Comparison of ENCODE assay signal across 7 cellular contexts in the genomic region with DNA sequence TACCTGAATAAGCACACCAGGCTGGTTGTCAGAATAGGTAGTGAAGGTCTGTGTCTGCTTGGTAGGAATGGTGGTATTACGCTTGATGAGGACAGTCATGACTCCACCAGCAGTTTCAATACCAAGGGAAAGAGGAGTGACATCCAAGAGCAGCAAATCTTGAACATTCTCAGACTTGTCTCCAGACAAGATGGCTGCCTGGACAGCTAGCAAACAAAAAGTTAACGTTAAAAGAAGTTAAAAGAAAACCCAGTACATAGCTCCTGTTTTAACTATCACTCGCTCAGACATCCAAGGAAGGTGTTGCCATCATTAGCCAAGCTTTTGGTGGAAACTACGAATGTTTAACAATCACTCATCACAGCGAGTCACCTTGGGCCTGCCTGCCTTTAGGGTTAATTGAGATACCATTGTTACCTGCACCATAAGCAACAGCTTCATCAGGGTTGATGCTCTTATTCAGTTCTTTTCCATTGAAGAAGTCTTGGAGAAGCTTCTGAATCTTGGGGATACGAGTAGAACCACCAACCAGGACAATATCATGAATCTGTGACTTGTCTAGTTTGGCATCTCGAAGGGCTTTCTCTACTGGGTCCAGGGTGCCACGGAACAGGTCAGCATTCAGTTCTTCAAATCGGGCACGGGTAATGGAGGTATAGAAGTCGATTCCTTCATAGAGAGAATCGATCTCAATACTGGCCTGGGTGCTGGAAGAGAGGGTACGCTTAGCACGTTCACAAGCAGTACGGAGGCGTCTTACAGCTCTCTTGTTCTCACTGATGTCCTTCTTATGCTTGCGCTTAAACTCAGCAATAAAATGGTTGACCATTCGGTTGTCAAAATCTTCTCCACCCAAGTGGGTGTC. TPM values are rescaled to one million over a fixed set of nuclear protein-coding genes. Genes with fewer than 3 reads are reported as not detected.
DNase-seq lines count a peak whose midpoint lies in the region; TF ChIP-seq lines count a peak whose summit lies in the region.
"Not testable (repeated sequence)": the region's sequence is repeated elsewhere in the genome, so short reads cannot be mapped to it uniquely, and the experiment has no call there.

No MANE protein-coding gene starts in this region.

- intact Hi-C loops in mammary epithelial cell (cut with micrococcal nuclease), result loop anchor here (10.0 kb wide), 1 partner anchor 194 kb away; no protein-coding TSS in a partner anchor

- peaks cover 60% of the 10 kb centered on the region for H3K36me3 ChIP-seq in mammary epithelial cell (ENCODE audit: insufficient read depth, low read length)

- not testable (repeated sequence) for H3K27me3 ChIP-seq in mammary epithelial cell (ENCODE audit: insufficient read depth, low read length); mononuclear cell (ENCODE audit: insufficient read depth, low read length)

- TF ChIP-seq CTCF in NB4 (IDR thresholded peaks at IDR 0.05; ENCODE audit: low read depth, low read length); mammary epithelial cell (conservative IDR thresholded peaks at IDR 0.05 in 1 of 2, IDR thresholded peaks at IDR 0.05 in 1 of 2; ENCODE audit: extremely low read depth in 1 of 2, insufficient read depth in 1 of 2, low read depth in 1 of 2, low read length in 2 of 2); foreskin fibroblast (IDR thresholded peaks at IDR 0.05; ENCODE audit: low read depth, low read length): not testable (repeated sequence)

- H3K9me3 ChIP-seq in mammary epithelial cell (replicated peaks; ENCODE audit: insufficient read depth, low read length); mononuclear cell (ENCODE audit: low read depth, low read length): not testable (repeated sequence)

- H3K79me2 ChIP-seq in mammary epithelial cell (ENCODE audit: insufficient read depth, low read length), result peaks cover 70% of the 10 kb centered on the region

- DNase-seq in NB4 (ENCODE audit: low read depth) (peak; percentile 22), foreskin fibroblast (peak in 1 of 2 donors; percentile 12)
- DNase-seq in activated CD4-positive, alpha-beta memory T cell treated with anti-CD3 and anti-CD28 coated beads, Interleukin-2, amount 10 ng/mL, durations not matched to agents 7 days and 5 days; mammary epithelial cell; skeletal muscle cell (ENCODE audit: low read depth): not testable (repeated sequence)

- CTCF ChIA-PET in activated CD4-positive, alpha-beta memory T cell treated with anti-CD3 and anti-CD28 coated beads, Interleukin-2, amount 10 ng/mL, durations not matched to agents 7 days and 5 days (lab: Charles Lee), result interaction anchor here (1.5 to 9.6 kb wide), 3 partner anchors 26 to 188 kb away, joined by 3 to 109 read pairs (median 11); no protein-coding TSS in a partner anchor
- CTCF ChIA-PET in mammary epithelial cell (lab: Charles Lee; ENCODE audit: low non-redundant PET), result not testable (repeated sequence)

- peak overlapping the region; percentile 82 for H3K4me2 ChIP-seq in mammary epithelial cell (ENCODE audit: insufficient read depth, low read depth, low read length)

- H3K27ac Mint-ChIP-seq in activated CD4-positive, alpha-beta memory T cell treated with anti-CD3 and anti-CD28 coated beads, Interleukin-2, amount 10 ng/mL, durations not matched to agents 7 days and 5 days, result peak overlapping the region; percentile 99

- in situ Hi-C loops in mammary epithelial cell (cut with MboI; ENCODE audit: low sequenced_read_pairs in 2 of 2), result not testable (repeated sequence)

- H3K27me3 Mint-ChIP-seq in activated CD4-positive, alpha-beta memory T cell treated with anti-CD3 and anti-CD28 coated beads, Interleukin-2, amount 10 ng/mL, durations not matched to agents 7 days and 5 days, result not testable (repeated sequence)

- H3K9ac ChIP-seq in mammary epithelial cell (ENCODE audit: insufficient read depth, low read length), result peak overlapping the region; percentile 87

- dilution Hi-C loops in mammary epithelial cell (cut with HindIII; ENCODE audit: low sequenced_read_pairs), result loop anchor here (5.0 kb wide), 1 partner anchor 58 kb away; no protein-coding TSS in a partner anchor

- TF ChIP-seq POLR2A in NB4 (IDR thresholded peaks at IDR 0.05; ENCODE audit: extremely low read depth, insufficient read length), result not testable (repeated sequence)

- H3K4me1 ChIP-seq in mammary epithelial cell (ENCODE audit: insufficient read depth, low read length) (peaks cover 25% of the 10 kb centered on the region), mononuclear cell (ENCODE audit: insufficient read depth, low read length) (peaks cover 80% of the 10 kb centered on the region)

- peaks cover 57% of the 10 kb centered on the region for H3K4me1 Mint-ChIP-seq in activated CD4-positive, alpha-beta memory T cell treated with anti-CD3 and anti-CD28 coated beads, Interleukin-2, amount 10 ng/mL, durations not matched to agents 7 days and 5 days

- BruUV-seq in mammary epithelial cell (replicated peaks; lab: Mats Ljungman, UMichigan), result not testable (repeated sequence)

- 9% methylated on average over 17 of the region's 18 CpGs for WGBS in mammary epithelial cell (ENCODE audit: low coverage, missing lambda C conversion rate)

- H4K20me1 ChIP-seq in mammary epithelial cell (ENCODE audit: insufficient read depth, low read length), result peaks cover 50% of the 10 kb centered on the region

- POLR2A ChIA-PET in activated CD4-positive, alpha-beta memory T cell treated with anti-CD3 and anti-CD28 coated beads, Interleukin-2, amount 10 ng/mL, durations not matched to agents 7 days and 5 days (lab: Charles Lee), result interaction anchor here (1.2 to 17.8 kb wide), 11 partner anchors 7 to 372 kb away, joined by 3 to 391 read pairs (median 7); no protein-coding TSS in a partner anchor

- H2AFZ ChIP-seq in mammary epithelial cell (ENCODE audit: low read depth, low read length), result not testable (repeated sequence)

- peak overlapping the region; percentile 90 for H3K4me3 Mint-ChIP-seq in activated CD4-positive, alpha-beta memory T cell treated with anti-CD3 and anti-CD28 coated beads, Interleukin-2, amount 10 ng/mL, durations not matched to agents 7 days and 5 days

- H3K36me3 Mint-ChIP-seq in activated CD4-positive, alpha-beta memory T cell treated with anti-CD3 and anti-CD28 coated beads, Interleukin-2, amount 10 ng/mL, durations not matched to agents 7 days and 5 days (ENCODE audit: low read depth), result peaks cover 76% of the 10 kb centered on the region

- not testable (repeated sequence) for H3K9me3 Mint-ChIP-seq in activated CD4-positive, alpha-beta memory T cell treated with anti-CD3 and anti-CD28 coated beads, Interleukin-2, amount 10 ng/mL, durations not matched to agents 7 days and 5 days

- H3K27ac ChIP-seq in mammary epithelial cell (ENCODE audit: insufficient read depth, low read depth, low read length), result peak overlapping the region; percentile 80

- H3K4me3 ChIP-seq in GM08714 (ENCODE audit: low read length) (peak overlapping the region; percentile 88), NB4 (ENCODE audit: low read depth, low read length) (peak overlapping the region; percentile 99), mammary epithelial cell (replicated peaks in 1 of 3; ENCODE audit: insufficient read depth in 1 of 3, low read depth in 2 of 3, low read length in 3 of 3) (peak overlapping the region; percentile 79 to 91 (median 90)), foreskin fibroblast (ENCODE audit: low read depth in 1 of 2, low read length in 2 of 2) (peak overlapping the region; percentile 97 to 99), mononuclear cell (ENCODE audit: low read length) (peak overlapping the region; percentile 99), skeletal muscle cell (ENCODE audit: low read depth, low read length) (peak overlapping the region; percentile 70)

RNA-seq across cellular contexts. Expression of gene HSPA8, which starts 2.6 kb away (rescaled TPM):
- 1,000 to 10,000 TPM; 1,570 to 1,577 TPM for total RNA-seq in activated CD4-positive, alpha-beta memory T cell treated with anti-CD3 and anti-CD28 coated beads, Interleukin-2, amount 10 ng/mL, durations not matched to agents 7 days and 5 days
- 1,000 to 10,000 TPM; 1,127 to 2,810 TPM for total RNA-seq in mammary epithelial cell
- polyA plus RNA-seq in mammary epithelial cell, result 4,037 TPM
- 4,508 TPM for polyA minus RNA-seq in mammary epithelial cell
- 1,405 TPM for total RNA-seq in mononuclear cell
